In the genomic region with DNA sequence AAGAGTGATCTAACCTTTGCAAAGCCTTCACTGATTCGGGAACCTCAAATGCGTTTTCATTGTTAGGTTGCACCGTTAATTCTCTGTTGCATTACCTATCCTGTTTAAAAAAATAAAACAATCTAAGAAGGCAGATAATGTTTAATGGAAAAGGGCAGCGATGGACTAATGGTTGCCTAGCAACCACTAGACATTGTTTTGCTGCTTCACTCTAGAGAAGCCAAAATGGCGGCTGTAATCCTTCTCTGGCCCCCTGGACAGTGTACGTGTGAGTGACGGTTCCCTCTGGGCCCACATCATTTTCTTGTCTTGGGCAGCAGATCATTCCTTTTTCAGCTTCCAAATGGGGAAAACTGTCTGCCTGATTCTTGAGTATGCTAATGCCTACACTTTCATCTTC, we compare ENCODE assay signal across 6 cellular contexts.
"Had no signal": no experiment of that assay in that cellular context is flagged by ENCODE, and none has a peak within 500 bp of the region (broad histone marks: within the 10 kb centered on the region; RNA-seq: fewer than 3 reads in every experiment).

No MANE protein-coding gene starts in this region.

- H3K4me2 ChIP-seq: GM23338 had no signal

- H3K27ac Mint-ChIP-seq: GM23338 had no signal

- H3K4me3 ChIP-seq: GM23338, HAP-1 had no signal

- H2AFZ ChIP-seq: GM23338 had no signal

- ATAC-seq: GM23338 had no signal

- H3K9me3 ChIP-seq: HAP-1 had no signal

- DNase-seq: H7, IMR-90, KBM-7 had no signal

- H3K9me3 Mint-ChIP-seq: GM23338 had no signal

- H3K4me1 ChIP-seq: HAP-1 had no signal

- H3K4me3 Mint-ChIP-seq: GM23338 had no signal

- H3K36me3 ChIP-seq: HAP-1 had no signal

- FAIRE-seq: HTR-8/SVneo had no signal
